Comparison of ENCODE assay signal across 12 cellular contexts in genomic region chr20:60365063-60365640, GRCh38.
DNase-seq lines count a peak whose midpoint lies in the region; ATAC-seq and TF ChIP-seq lines count a peak whose summit lies in the region.
"Had no signal": no experiment of that assay in that cellular context is flagged by ENCODE, and none has a peak within 500 bp of the region (broad histone marks: within the 10 kb centered on the region; RNA-seq: fewer than 3 reads in every experiment).

No MANE protein-coding gene starts in this region.

- no peak overlapping the region for H3K4me3 ChIP-seq in esophagus muscularis mucosa
- H3K4me3 ChIP-seq: BLaER1 treated with 17β-estradiol and CSF1 and Interleukin-3, amounts not matched to agents 10 nM and 100 nM had no signal

- peaks cover 0 to 8% (median 3%) of the 10 kb centered on the region in 4 donors for H3K9me3 ChIP-seq in esophagus muscularis mucosa

- TF ChIP-seq CTCF in esophagus muscularis mucosa (IDR thresholded peaks at IDR 0.05): no peak

- 62% methylated on average over 7 of the region's 7 CpGs for WGBS in esophagus muscularis mucosa

- TF ChIP-seq POLR2A in esophagus muscularis mucosa (IDR thresholded peaks at IDR 0.05; ENCODE audit: low read depth): no peak

- ATAC-seq in left ventricle myocardium superior: no peak
- ATAC-seq: naive thymus-derived CD4-positive, alpha-beta T cell had no signal

- no peaks in the 10 kb centered on the region for H3K4me1 ChIP-seq in esophagus muscularis mucosa

- H3K27me3 ChIP-seq in esophagus muscularis mucosa: peaks cover 0 to 7% (median 0%) of the 10 kb centered on the region in 4 donors
- H3K27me3 ChIP-seq: BLaER1 treated with 17β-estradiol and CSF1 and Interleukin-3, amounts not matched to agents 10 nM and 100 nM had no signal

- no peak overlapping the region for H3K27ac ChIP-seq in esophagus muscularis mucosa (replicated peaks in 1 of 4)
- H3K27ac ChIP-seq: BLaER1 treated with 17β-estradiol and CSF1 and Interleukin-3, amounts not matched to agents 10 nM and 100 nM had no signal

- TF ChIP-seq EP300 in esophagus muscularis mucosa (IDR thresholded peaks at IDR 0.05): no peak

- no peaks in the 10 kb centered on the region for H3K36me3 ChIP-seq in esophagus muscularis mucosa

- in situ Hi-C loops in ACHN (cut with HindIII; ENCODE audit: low pct_ligation_motif_present, low pct_unique_long_range_greater_than_20kb, low sequenced_read_pairs): no loop called here

- intact Hi-C loops in esophagus muscularis mucosa (cut with DNase I): no loop called here
- intact Hi-C loops in left ventricle myocardium superior (cut with micrococcal nuclease): no loop called here

- DNase-seq in ACHN: peak; percentile 10
- peak; percentile 30 for DNase-seq in ELF-1 (ENCODE audit: low read depth, low spot score)
- DNase-seq in OCI-M1 (lab: John Stamatoyannopoulos, UW): peak; percentile 0
- DNase-seq in islet precursor cell: peak; percentile 57
- no peak for DNase-seq in esophagus muscularis mucosa (ENCODE audit: extremely low spot score)
- no peak for DNase-seq in left ventricle myocardium superior
- DNase-seq in activated effector memory CD4-positive, alpha-beta T cell treated with Interleukin-2 at 50 U/mL for 16 hours: no peak
- DNase-seq in NCI-H2227 (lab: John Stamatoyannopoulos, UW; ENCODE audit: unreplicated experiment): no peak
- DNase-seq: activated T-cell treated with anti-CD3 and anti-CD28 coated beads for 4 hours; GDM1; naive thymus-derived CD4-positive, alpha-beta T cell had no signal

Comparison
In these comparisons a context has a peak if more than half of its experiments do, and no peak if none do; other contexts are left out.
1. DNase-seq: peak in ACHN (single experiment), ELF-1 (single experiment), OCI-M1 (single experiment) and islet precursor cell (single experiment); none in esophagus muscularis mucosa (single experiment), left ventricle myocardium superior (single experiment), activated effector memory CD4-positive, alpha-beta T cell treated with Interleukin-2 at 50 U/mL for 16 hours (single experiment) and NCI-H2227 (single experiment).